ENCODE assay signal across 14 cellular contexts in the genomic region with DNA sequence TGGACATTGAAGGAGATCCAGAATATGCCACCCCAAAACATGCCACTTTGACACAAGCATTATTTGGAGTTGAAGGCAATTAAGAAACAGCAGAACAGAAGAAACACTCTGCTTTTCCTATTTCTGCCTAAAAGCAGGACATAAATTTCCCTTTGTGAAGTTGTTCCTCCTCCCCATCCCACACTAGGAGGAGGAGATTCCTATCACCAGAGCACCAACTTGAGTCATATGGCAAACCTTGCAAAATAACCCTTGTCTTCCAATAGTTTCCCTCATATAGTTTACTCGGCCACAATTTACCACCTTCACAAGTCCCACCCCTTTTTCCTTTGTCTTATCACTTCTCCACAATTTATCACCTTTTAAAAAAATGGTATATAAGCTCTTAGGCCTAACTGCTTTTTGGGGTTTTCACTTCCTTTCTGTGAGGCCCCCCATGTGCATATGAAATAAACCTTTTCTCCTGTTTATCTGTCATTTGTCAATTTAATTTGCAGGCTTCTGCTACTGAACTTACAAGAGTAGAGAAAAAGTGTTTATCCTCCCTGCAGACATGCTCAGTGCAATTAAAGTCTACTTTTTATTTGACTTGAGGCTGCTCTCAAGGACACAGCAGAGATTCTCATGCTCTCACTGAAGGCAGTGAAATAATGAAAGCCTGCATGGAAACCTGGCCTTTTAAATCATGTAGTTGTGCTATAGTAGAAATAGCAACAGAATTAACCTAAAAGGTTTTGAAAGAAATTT. TPM values are rescaled to one million over a fixed set of nuclear protein-coding genes. Genes with fewer than 3 reads are reported as not detected.
DNase-seq lines count a peak whose midpoint lies in the region; ATAC-seq, FAIRE-seq and TF ChIP-seq lines count a peak whose summit lies in the region.
"Had no signal": no experiment of that assay in that cellular context is flagged by ENCODE, and none has a peak within 500 bp of the region (broad histone marks: within the 10 kb centered on the region; RNA-seq: fewer than 3 reads in every experiment).

No MANE protein-coding gene starts in this region.

- H2BK12ac ChIP-seq in mesenchymal stem cell (ENCODE audit: low read length in 2 of 2), result no peak overlapping the region

- H3K23ac ChIP-seq in mesenchymal stem cell (ENCODE audit: low read length in 2 of 2), result no peak overlapping the region

- no peak overlapping the region for H2BK5ac ChIP-seq in mesenchymal stem cell (ENCODE audit: low read depth, low read length, poor library complexity, severe bottlenecking)

- no peak for ATAC-seq in gastrocnemius medialis
- no peak for ATAC-seq in psoas muscle
- ATAC-seq: activated CD4-positive, alpha-beta T cell treated with anti-CD3 and anti-CD28 coated beads for 36 hours had no signal

- in situ Hi-C loops in gastrocnemius medialis (cut with MboI; ENCODE audit: low sequenced_read_pairs in 4 of 4), result loop anchor here in 1 of 4 donors (10.0 kb wide), 1 partner anchor 80 kb away; no protein-coding TSS in a partner anchor

- intact Hi-C loops in gastrocnemius medialis (cut with DNase I; ENCODE audit: low total_unique reads), result loop anchor here (5.0 kb wide), 1 partner anchor 37 kb away; no protein-coding TSS in a partner anchor
- intact Hi-C loops in psoas muscle (cut with DNase I), result loop anchor here in 1 of 2 donors (5.0 kb wide), 2 partner anchors 48 to 92 kb away; partner anchors contain the start of gene PRIM2

- CTCF ChIA-PET in AG04449 (lab: Yijun Ruan, JAX), result interaction anchor here (1.6 kb wide), 1 partner anchor 40 kb away, joined by 4 read pairs; no protein-coding TSS in a partner anchor

- 44% methylated on average over 1 of the region's 1 CpG for WGBS in mesenchymal stem cell
- WGBS in psoas muscle, 3 donors, result 75 to 92% (median 86%) methylated on average over 1 of the region's 1 CpG

- no peak overlapping the region for H2AK5ac ChIP-seq in mesenchymal stem cell (ENCODE audit: low read length, severe bottlenecking)

- no peak overlapping the region for H3K14ac ChIP-seq in mesenchymal stem cell (ENCODE audit: low read length in 2 of 2)

- DNase-seq in AG04449 (ENCODE audit: low read depth, low spot score) (peak; percentile 33), H4 (ENCODE audit: low spot score) (peak; percentile 27), adipocyte (ENCODE audit: low read depth) (peak; percentile 62), mesenchymal stem cell (peak; percentile 68), urothelium cell line (ENCODE audit: low spot score) (no peak), gastrocnemius medialis (no peak), middle frontal gyrus (ENCODE audit: extremely low spot score, low spot score) (no peak), psoas muscle (no peak)
- DNase-seq: activated CD4-positive, alpha-beta T cell treated with anti-CD3 and anti-CD28 coated beads for 36 hours; activated T-cell treated with anti-CD3 and anti-CD28 coated beads, Interleukin-2, amount 50 U/mL, for 1 hour; NCI-H1092 treated with DMSO at 0.1 percent for 48 hours; NCI-H2227 treated with DMSO at 0.1 percent for 48 hours had no signal

- H3K4me2 ChIP-seq in mesenchymal stem cell (ENCODE audit: low read length, poor library complexity, severe bottlenecking), result no peak overlapping the region

- no peak overlapping the region for H3K18ac ChIP-seq in mesenchymal stem cell (ENCODE audit: low read depth in 1 of 2, low read length in 2 of 2)

- no peak overlapping the region for H4K8ac ChIP-seq in mesenchymal stem cell (ENCODE audit: low read length)

- H3K79me1 ChIP-seq in mesenchymal stem cell (replicated peaks; ENCODE audit: low read length, poor library complexity, severe bottlenecking), result peaks cover 2% of the 10 kb centered on the region

- H3K9me3 ChIP-seq in adipocyte (ENCODE audit: control insufficient read depth, low read length), result no peaks in the 10 kb centered on the region
- H3K9me3 ChIP-seq in mesenchymal stem cell (ENCODE audit: control insufficient read depth, low read length), result no peaks in the 10 kb centered on the region
- H3K9me3 ChIP-seq in gastrocnemius medialis, result no peaks in the 10 kb centered on the region
- no peaks in the 10 kb centered on the region for H3K9me3 ChIP-seq in psoas muscle
- H3K9me3 ChIP-seq: esophagus muscularis mucosa had no signal

- no peak overlapping the region for H2BK120ac ChIP-seq in mesenchymal stem cell (ENCODE audit: low read depth, low read length)

- no peak overlapping the region for H3K27ac ChIP-seq in mesenchymal stem cell (ENCODE audit: low read length, poor library complexity, severe bottlenecking)
- H3K27ac ChIP-seq in gastrocnemius medialis, result no peak overlapping the region
- H3K27ac ChIP-seq in psoas muscle, result no peak overlapping the region
- H3K27ac ChIP-seq: coronary artery, esophagus muscularis mucosa had no signal

- no peak overlapping the region for H3K4ac ChIP-seq in mesenchymal stem cell (ENCODE audit: low read depth in 1 of 2, low read length in 2 of 2)

- H3K4me1 ChIP-seq in adipocyte (ENCODE audit: control insufficient read depth, insufficient read depth, low read length) (peaks cover 15% of the 10 kb centered on the region), mesenchymal stem cell (ENCODE audit: control insufficient read depth, insufficient read depth, low read depth, low read length) (no peaks in the 10 kb centered on the region), gastrocnemius medialis (peaks cover 0 to 5% of the 10 kb centered on the region in 2 donors), psoas muscle (peaks cover 7% of the 10 kb centered on the region)

- FAIRE-seq in urothelium cell line (lab: Jason Lieb, UNC), result no peak

- POLR2A ChIA-PET in AG04449 (lab: Yijun Ruan, JAX), result interaction anchor here (1.0 kb wide), 1 partner anchor 16 kb away, joined by 3 read pairs; no protein-coding TSS in a partner anchor

- no peak overlapping the region for H4K91ac ChIP-seq in mesenchymal stem cell (ENCODE audit: low read length)

- H2BK15ac ChIP-seq in mesenchymal stem cell (ENCODE audit: low read depth, poor library complexity, severe bottlenecking), result no peak overlapping the region

- TF ChIP-seq CTCF in AG04449 (IDR thresholded peaks at IDR 0.05; ENCODE audit: insufficient read depth, low read length, missing control alignments), result no peak
- no peak for TF ChIP-seq CTCF in gastrocnemius medialis (IDR thresholded peaks at IDR 0.05 in 4 of 5, conservative IDR thresholded peaks at IDR 0.05 in 1 of 5)
- no peak for TF ChIP-seq CTCF in psoas muscle (IDR thresholded peaks at IDR 0.05)

- no peak overlapping the region for H2AFZ ChIP-seq in mesenchymal stem cell (ENCODE audit: low read depth, low read length)

- no peaks in the 10 kb centered on the region for H3K36me3 ChIP-seq in adipocyte (ENCODE audit: control insufficient read depth, insufficient read depth, low read length, severe bottlenecking)
- peaks cover 0 to 4% of the 10 kb centered on the region in 2 experiments for H3K36me3 ChIP-seq in mesenchymal stem cell (ENCODE audit: control insufficient read depth in 1 of 2, insufficient read depth in 2 of 2, low read depth in 1 of 2, low read length in 2 of 2)
- no peaks in the 10 kb centered on the region for H3K36me3 ChIP-seq in gastrocnemius medialis
- H3K36me3 ChIP-seq in psoas muscle (ENCODE audit: insufficient read depth in 1 of 2, low read depth in 1 of 2), result no peaks in the 10 kb centered on the region
- H3K36me3 ChIP-seq: esophagus muscularis mucosa had no signal

- TF ChIP-seq POLR2A in gastrocnemius medialis (IDR thresholded peaks at IDR 0.05), result no peak

- H3K9ac ChIP-seq in adipocyte (ENCODE audit: low read length), result no peak overlapping the region
- H3K9ac ChIP-seq in mesenchymal stem cell (ENCODE audit: low read length), result peak overlapping the region; percentile 67

- H3K27me3 ChIP-seq in adipocyte (replicated peaks; ENCODE audit: control insufficient read depth, insufficient read depth, low read length), result no peaks in the 10 kb centered on the region
- H3K27me3 ChIP-seq in mesenchymal stem cell (ENCODE audit: control insufficient read depth in 1 of 2, insufficient read depth in 1 of 2, low read length in 2 of 2), result no peaks in the 10 kb centered on the region
- H3K27me3 ChIP-seq in gastrocnemius medialis, result no peaks in the 10 kb centered on the region
- no peaks in the 10 kb centered on the region for H3K27me3 ChIP-seq in psoas muscle (ENCODE audit: insufficient read depth in 3 of 3, low read length in 2 of 3)
- H3K27me3 ChIP-seq: esophagus muscularis mucosa had no signal

- H3K4me3 ChIP-seq in AG04449 (ENCODE audit: low read depth, low read length), result no peak overlapping the region
- H3K4me3 ChIP-seq in adipocyte (ENCODE audit: low read length), result no peak overlapping the region
- no peak overlapping the region for H3K4me3 ChIP-seq in mesenchymal stem cell (ENCODE audit: insufficient read depth in 1 of 2, low read depth in 1 of 2, low read length in 2 of 2)
- no peak overlapping the region for H3K4me3 ChIP-seq in gastrocnemius medialis
- no peak overlapping the region for H3K4me3 ChIP-seq in psoas muscle
- H3K4me3 ChIP-seq: coronary artery, esophagus muscularis mucosa had no signal

RNA-seq across cellular contexts. Expression of gene RAB23, which starts 2.8 kb away (rescaled TPM):
- total RNA-seq in H4 (2014; rRNA removed; shearing (Covaris generic)), result 19.9 and 30.9 TPM in 2 replicates
- 21.7 TPM for polyA plus RNA-seq in mesenchymal stem cell (2013, experiment 1 of 2)
- 22.7 TPM for polyA plus RNA-seq in mesenchymal stem cell (2013, experiment 2 of 2)
- total RNA-seq in gastrocnemius medialis (10 to 100 TPM in 3 of 4 donors, 1 to 10 TPM in 1; 8.7 to 18.5 (median 11.6) TPM), psoas muscle (10 to 100 TPM in 1 of 4 donors, 1 to 10 TPM in 3; 5.9 to 10.1 (median 6.0) TPM)
- polyA plus RNA-seq in psoas muscle, result 10 to 100 TPM in 1 of 3 donors, 1 to 10 TPM in 2; 3.9 to 14.1 (median 4.3) TPM

RNA-seq across cellular contexts. Expression of gene BAG2, which starts 52.8 kb away (rescaled TPM):
- total RNA-seq in H4 (2014; rRNA removed; shearing (Covaris generic)), result 28.1 and 29.4 TPM in 2 replicates
- 5.6 TPM for polyA plus RNA-seq in mesenchymal stem cell (2013, experiment 1 of 2)
- 5.8 TPM for polyA plus RNA-seq in mesenchymal stem cell (2013, experiment 2 of 2)
- 10 to 100 TPM in 2 of 4 donors, 1 to 10 TPM in 2; 6.7 to 15.7 (median 9.8) TPM for total RNA-seq in gastrocnemius medialis
- total RNA-seq in psoas muscle, result 1 to 10 TPM; 7.3 to 9.3 (median 8.5) TPM
- polyA plus RNA-seq in psoas muscle, result 10 to 100 TPM in 1 of 3 donors, 1 to 10 TPM in 2; 5.8 to 17.6 (median 6.4) TPM

Comparison
In these comparisons a context has a peak if more than half of its experiments do, and no peak if none do; other contexts are left out.
1. DNase-seq: peak in AG04449 (single experiment), H4 (single experiment), adipocyte (single experiment) and mesenchymal stem cell (single experiment); none in urothelium cell line (single experiment), gastrocnemius medialis (0 of 2), middle frontal gyrus (single experiment) and psoas muscle (0 of 2).